In the genomic region with DNA sequence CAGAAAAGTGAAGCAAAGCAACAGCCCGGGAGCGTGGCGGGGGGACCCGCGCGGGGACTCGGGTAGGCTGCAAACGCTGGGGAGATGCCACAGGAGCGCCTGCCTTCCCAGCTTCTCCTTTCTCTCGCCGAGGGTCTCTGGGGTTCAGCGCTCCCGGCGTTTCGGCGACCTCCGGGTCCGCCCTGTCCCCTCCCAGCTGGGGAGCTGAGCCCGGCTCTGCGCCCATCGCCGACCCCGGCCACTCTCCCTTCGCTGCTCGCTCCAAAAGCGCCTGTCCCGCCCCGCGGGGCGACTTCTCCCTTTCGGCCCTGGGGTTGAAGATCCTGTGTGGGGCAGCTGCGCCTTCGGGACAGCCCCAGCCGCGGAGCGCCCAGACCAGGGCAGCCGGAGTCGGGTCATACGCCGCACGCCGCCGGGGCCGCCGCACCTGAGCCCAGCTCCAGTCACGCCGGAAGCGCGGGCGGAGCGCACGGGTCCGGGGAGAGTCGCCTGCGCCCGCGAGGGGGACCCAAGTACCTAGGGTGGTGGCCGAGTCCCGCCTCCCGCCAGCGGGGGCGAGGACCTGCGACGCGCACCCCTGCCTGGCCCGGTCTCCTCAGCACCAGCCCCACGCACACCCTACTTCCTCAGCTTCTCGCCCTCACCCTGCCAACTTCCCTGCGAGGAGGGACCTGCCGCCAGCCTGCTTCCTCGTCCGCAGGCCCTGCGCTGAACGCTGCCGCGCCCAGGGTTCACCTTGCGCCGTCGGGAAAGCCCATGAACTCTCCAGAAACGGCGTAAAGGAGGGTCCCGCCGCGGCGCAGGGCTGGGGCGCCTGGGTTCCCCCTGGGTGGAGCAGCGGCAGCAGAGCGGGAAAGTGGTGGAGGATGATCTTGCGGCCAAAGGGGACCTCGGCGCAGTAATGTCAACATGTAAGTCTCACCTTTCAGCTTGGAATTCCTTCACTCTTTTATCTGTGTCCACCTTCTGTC, we compare ENCODE assay signal across 1 cellular context.
TF ChIP-seq lines count a peak whose summit lies in the region.

TSS of gene ADGRG6 (plus strand) at position 587 of the 971 bp plus-strand sequence. CDS start at position 910, 323 bp downstream.

TF ChIP-seq in HepG2, 621 proteins besides CTCF, POLR2A, EP300 and RAD21 (continued from another document and continues in another):
- TF ChIP-seq, protein P1, sequence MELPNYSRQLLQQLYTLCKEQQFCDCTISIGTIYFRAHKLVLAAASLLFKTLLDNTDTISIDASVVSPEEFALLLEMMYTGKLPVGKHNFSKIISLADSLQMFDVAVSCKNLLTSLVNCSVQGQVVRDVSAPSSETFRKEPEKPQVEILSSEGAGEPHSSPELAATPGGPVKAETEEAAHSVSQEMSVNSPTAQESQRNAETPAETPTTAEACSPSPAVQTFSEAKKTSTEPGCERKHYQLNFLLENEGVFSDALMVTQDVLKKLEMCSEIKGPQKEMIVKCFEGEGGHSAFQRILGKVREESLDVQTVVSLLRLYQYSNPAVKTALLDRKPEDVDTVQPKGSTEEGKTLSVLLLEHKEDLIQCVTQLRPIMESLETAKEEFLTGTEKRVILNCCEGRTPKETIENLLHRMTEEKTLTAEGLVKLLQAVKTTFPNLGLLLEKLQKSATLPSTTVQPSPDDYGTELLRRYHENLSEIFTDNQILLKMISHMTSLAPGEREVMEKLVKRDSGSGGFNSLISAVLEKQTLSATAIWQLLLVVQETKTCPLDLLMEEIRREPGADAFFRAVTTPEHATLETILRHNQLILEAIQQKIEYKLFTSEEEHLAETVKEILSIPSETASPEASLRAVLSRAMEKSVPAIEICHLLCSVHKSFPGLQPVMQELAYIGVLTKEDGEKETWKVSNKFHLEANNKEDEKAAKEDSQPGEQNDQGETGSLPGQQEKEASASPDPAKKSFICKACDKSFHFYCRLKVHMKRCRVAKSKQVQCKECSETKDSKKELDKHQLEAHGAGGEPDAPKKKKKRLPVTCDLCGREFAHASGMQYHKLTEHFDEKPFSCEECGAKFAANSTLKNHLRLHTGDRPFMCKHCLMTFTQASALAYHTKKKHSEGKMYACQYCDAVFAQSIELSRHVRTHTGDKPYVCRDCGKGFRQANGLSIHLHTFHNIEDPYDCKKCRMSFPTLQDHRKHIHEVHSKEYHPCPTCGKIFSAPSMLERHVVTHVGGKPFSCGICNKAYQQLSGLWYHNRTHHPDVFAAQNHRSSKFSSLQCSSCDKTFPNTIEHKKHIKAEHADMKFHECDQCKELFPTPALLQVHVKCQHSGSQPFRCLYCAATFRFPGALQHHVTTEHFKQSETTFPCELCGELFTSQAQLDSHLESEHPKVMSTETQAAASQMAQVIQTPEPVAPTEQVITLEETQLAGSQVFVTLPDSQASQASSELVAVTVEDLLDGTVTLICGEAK (IDR thresholded peaks at IDR 0.05), result no peak
- TF ChIP-seq, protein P1 (CRISPR knock-in tag; IDR thresholded peaks at IDR 0.05), result peak; percentile 88; the same call in 1 of the 2 replicates
- TF ChIP-seq ZNF567 (CRISPR knock-in tag; IDR thresholded peaks at IDR 0.05; ENCODE audit: borderline replicate concordance), result no peak
- TF ChIP-seq ZNF446 (CRISPR knock-in tag; IDR thresholded peaks at IDR 0.05), result peak; percentile 97
- TF ChIP-seq SP2 (CRISPR knock-in tag; IDR thresholded peaks at IDR 0.05), result peak; percentile 31; the same call in 1 of the 2 replicates
- peak; percentile 88 for TF ChIP-seq MED8 (CRISPR knock-in tag; IDR thresholded peaks at IDR 0.05; ENCODE audit: insufficient replicate concordance)
- TF ChIP-seq MTA3 (CRISPR knock-in tag; IDR thresholded peaks at IDR 0.05), result no peak
- peak; percentile 29; the same call in 1 of the 2 replicates for TF ChIP-seq NFAT5 (CRISPR knock-in tag; IDR thresholded peaks at IDR 0.05)
- TF ChIP-seq SOX6 (IDR thresholded peaks at IDR 0.05), result no peak
- peak; percentile 78 for TF ChIP-seq SOX6 (CRISPR knock-in tag; IDR thresholded peaks at IDR 0.05)
- TF ChIP-seq HHEX (CRISPR knock-in tag; IDR thresholded peaks at IDR 0.05), result no peak; the same call in 1 of the 2 replicates
- peak; percentile 91; the same call in 1 of the 2 replicates for TF ChIP-seq ZNF552 (CRISPR knock-in tag; IDR thresholded peaks at IDR 0.05; ENCODE audit: borderline replicate concordance)
- TF ChIP-seq, protein P2, sequence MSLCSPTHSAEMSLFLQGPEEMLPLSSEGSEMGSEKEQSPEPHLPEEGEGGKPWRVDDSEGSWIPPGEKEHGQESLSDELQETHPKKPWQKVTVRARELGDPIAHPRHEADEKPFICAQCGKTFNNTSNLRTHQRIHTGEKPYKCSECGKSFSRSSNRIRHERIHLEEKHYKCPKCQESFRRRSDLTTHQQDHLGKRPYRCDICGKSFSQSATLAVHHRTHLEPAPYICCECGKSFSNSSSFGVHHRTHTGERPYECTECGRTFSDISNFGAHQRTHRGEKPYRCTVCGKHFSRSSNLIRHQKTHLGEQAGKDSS (CRISPR knock-in tag; IDR thresholded peaks at IDR 0.05; ENCODE audit: borderline replicate concordance, low read depth), result peak; percentile 95; the same call in 1 of the 2 replicates
- peak; percentile 90 for TF ChIP-seq ZSCAN31 (CRISPR knock-in tag; IDR thresholded peaks at IDR 0.05; ENCODE audit: low read depth)
- no peak for TF ChIP-seq RAD51 (IDR thresholded peaks at IDR 0.05; ENCODE audit: borderline replicate concordance)
- 0 out of 2 replicates have a peak, but pooled peaks have one; percentile 15 for TF ChIP-seq SP140L (CRISPR knock-in tag; IDR thresholded peaks at IDR 0.05; ENCODE audit: borderline replicate concordance)
- TF ChIP-seq ZZZ3 (CRISPR knock-in tag; IDR thresholded peaks at IDR 0.05; ENCODE audit: borderline replicate concordance), result no peak
- peak; percentile 79 for TF ChIP-seq DRAP1 (CRISPR knock-in tag; IDR thresholded peaks at IDR 0.05)
- TF ChIP-seq ZNF749 (CRISPR knock-in tag; IDR thresholded peaks at IDR 0.05; ENCODE audit: borderline replicate concordance), result peak; percentile 82; the same call in 1 of the 2 replicates
- peak; percentile 32 for TF ChIP-seq ZNF234 (CRISPR knock-in tag; conservative IDR thresholded peaks at IDR 0.05)
- peak; percentile 98 for TF ChIP-seq SRY (CRISPR knock-in tag; IDR thresholded peaks at IDR 0.05)
- TF ChIP-seq, protein P3, sequence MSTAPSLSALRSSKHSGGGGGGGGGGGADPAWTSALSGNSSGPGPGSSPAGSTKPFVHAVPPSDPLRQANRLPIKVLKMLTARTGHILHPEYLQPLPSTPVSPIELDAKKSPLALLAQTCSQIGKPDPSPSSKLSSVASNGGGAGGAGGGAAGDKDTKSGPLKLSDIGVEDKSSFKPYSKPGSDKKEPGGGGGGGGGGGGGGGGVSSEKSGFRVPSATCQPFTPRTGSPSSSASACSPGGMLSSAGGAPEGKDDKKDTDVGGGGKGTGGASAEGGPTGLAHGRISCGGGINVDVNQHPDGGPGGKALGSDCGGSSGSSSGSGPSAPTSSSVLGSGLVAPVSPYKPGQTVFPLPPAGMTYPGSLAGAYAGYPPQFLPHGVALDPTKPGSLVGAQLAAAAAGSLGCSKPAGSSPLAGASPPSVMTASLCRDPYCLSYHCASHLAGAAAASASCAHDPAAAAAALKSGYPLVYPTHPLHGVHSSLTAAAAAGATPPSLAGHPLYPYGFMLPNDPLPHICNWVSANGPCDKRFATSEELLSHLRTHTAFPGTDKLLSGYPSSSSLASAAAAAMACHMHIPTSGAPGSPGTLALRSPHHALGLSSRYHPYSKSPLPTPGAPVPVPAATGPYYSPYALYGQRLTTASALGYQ (CRISPR knock-in tag; IDR thresholded peaks at IDR 0.05), result peak; percentile 83; the same call in 1 of the 2 replicates
- no peak for TF ChIP-seq ZNF256 (CRISPR knock-in tag; conservative IDR thresholded peaks at IDR 0.05)
- no peak for TF ChIP-seq NFE2L1 (CRISPR knock-in tag; IDR thresholded peaks at IDR 0.05; ENCODE audit: borderline replicate concordance)
- TF ChIP-seq, protein P4, sequence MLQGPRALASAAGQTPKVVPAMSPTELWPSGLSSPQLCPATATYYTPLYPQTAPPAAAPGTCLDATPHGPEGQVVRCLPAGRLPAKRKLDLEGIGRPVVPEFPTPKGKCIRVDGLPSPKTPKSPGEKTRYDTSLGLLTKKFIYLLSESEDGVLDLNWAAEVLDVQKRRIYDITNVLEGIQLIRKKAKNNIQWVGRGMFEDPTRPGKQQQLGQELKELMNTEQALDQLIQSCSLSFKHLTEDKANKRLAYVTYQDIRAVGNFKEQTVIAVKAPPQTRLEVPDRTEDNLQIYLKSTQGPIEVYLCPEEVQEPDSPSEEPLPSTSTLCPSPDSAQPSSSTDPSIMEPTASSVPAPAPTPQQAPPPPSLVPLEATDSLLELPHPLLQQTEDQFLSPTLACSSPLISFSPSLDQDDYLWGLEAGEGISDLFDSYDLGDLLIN (CRISPR knock-in tag; IDR thresholded peaks at IDR 0.05; ENCODE audit: borderline replicate concordance), result peak; percentile 27; the same call in 1 of the 2 replicates
- no peak for TF ChIP-seq CEBPZ (IDR thresholded peaks at IDR 0.05; ENCODE audit: low read length)
- peak; percentile 51 for TF ChIP-seq SKI (IDR thresholded peaks at IDR 0.05; ENCODE audit: partially characterized antibody)
